1 cellular context compared by ENCODE assay signal in the genomic region with DNA sequence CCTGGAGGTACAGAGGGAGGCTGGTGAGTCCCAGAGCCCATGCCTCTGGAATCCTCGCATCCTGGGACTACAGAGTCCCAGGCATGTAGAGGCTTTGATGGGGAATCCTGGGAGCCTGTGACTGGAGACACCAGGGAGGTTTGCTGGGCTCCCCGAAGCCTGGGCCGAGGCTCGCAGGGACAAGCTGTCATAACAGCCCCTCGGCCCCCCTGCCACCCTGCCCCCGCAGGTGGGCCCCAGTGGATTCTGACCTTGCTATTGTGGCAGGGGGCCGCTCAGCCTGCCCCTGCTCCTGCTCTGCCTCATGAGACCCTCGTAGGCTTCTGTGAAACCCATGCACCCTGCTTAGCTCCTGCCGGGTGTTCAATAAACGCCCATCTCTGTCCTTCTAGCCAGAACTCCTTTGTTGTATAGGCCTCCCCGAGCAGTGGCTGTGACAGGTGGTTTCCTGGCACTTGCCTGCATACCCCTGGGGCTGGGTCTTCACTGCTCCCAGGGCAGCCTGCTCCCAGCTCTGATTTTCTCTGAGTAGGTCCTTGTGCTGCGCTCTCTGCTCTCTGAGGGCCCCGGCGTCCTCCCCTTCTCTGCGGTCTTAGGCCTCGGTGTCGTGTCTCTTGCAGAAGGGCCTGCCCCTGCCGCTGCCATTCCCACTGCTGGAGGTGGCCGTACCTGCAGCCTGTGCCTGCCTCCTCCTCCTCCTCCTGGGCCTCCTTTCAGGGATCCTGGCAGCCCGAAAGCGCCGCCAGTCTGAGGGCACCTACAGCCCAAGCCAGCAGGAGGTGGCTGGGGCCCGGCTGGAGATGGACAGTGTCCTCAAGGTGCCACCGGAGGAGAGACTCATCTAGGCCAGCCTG.
TF ChIP-seq lines count a peak whose summit lies in the region.

No MANE protein-coding gene starts in this region.

TF ChIP-seq in WTC11, 78 proteins besides CTCF, POLR2A, EP300 and RAD21 (continued from another document):
- TF ChIP-seq, protein P1, sequence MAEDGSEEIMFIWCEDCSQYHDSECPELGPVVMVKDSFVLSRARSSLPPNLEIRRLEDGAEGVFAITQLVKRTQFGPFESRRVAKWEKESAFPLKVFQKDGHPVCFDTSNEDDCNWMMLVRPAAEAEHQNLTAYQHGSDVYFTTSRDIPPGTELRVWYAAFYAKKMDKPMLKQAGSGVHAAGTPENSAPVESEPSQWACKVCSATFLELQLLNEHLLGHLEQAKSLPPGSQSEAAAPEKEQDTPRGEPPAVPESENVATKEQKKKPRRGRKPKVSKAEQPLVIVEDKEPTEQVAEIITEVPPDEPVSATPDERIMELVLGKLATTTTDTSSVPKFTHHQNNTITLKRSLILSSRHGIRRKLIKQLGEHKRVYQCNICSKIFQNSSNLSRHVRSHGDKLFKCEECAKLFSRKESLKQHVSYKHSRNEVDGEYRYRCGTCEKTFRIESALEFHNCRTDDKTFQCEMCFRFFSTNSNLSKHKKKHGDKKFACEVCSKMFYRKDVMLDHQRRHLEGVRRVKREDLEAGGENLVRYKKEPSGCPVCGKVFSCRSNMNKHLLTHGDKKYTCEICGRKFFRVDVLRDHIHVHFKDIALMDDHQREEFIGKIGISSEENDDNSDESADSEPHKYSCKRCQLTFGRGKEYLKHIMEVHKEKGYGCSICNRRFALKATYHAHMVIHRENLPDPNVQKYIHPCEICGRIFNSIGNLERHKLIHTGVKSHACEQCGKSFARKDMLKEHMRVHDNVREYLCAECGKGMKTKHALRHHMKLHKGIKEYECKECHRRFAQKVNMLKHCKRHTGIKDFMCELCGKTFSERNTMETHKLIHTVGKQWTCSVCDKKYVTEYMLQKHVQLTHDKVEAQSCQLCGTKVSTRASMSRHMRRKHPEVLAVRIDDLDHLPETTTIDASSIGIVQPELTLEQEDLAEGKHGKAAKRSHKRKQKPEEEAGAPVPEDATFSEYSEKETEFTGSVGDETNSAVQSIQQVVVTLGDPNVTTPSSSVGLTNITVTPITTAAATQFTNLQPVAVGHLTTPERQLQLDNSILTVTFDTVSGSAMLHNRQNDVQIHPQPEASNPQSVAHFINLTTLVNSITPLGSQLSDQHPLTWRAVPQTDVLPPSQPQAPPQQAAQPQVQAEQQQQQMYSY (CRISPR knock-in tag; IDR thresholded peaks at IDR 0.05), result no peak
- TF ChIP-seq TEAD4 (CRISPR knock-in tag; IDR thresholded peaks at IDR 0.05) (no peak), SMAD3 (CRISPR knock-in tag; IDR thresholded peaks at IDR 0.05; ENCODE audit: borderline replicate concordance) (no peak), TCF7 (CRISPR knock-in tag; IDR thresholded peaks at IDR 0.05; ENCODE audit: low read depth) (no peak), NFYB (CRISPR knock-in tag; conservative IDR thresholded peaks at IDR 0.05; ENCODE audit: low read depth) (no peak), SOX15 (CRISPR knock-in tag; IDR thresholded peaks at IDR 0.05) (no peak), ZBTB21 (CRISPR knock-in tag; IDR thresholded peaks at IDR 0.05; ENCODE audit: borderline replicate concordance) (no peak)
- TF ChIP-seq, protein P2, sequence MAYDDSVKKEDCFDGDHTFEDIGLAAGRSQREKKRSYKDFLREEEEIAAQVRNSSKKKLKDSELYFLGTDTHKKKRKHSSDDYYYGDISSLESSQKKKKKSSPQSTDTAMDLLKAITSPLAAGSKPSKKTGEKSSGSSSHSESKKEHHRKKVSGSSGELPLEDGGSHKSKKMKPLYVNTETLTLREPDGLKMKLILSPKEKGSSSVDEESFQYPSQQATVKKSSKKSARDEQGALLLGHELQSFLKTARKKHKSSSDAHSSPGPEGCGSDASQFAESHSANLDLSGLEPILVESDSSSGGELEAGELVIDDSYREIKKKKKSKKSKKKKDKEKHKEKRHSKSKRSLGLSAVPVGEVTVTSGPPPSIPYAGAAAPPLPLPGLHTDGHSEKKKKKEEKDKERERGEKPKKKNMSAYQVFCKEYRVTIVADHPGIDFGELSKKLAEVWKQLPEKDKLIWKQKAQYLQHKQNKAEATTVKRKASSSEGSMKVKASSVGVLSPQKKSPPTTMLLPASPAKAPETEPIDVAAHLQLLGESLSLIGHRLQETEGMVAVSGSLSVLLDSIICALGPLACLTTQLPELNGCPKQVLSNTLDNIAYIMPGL (CRISPR knock-in tag; IDR thresholded peaks at IDR 0.05), result no peak
- TF ChIP-seq, protein P3, sequence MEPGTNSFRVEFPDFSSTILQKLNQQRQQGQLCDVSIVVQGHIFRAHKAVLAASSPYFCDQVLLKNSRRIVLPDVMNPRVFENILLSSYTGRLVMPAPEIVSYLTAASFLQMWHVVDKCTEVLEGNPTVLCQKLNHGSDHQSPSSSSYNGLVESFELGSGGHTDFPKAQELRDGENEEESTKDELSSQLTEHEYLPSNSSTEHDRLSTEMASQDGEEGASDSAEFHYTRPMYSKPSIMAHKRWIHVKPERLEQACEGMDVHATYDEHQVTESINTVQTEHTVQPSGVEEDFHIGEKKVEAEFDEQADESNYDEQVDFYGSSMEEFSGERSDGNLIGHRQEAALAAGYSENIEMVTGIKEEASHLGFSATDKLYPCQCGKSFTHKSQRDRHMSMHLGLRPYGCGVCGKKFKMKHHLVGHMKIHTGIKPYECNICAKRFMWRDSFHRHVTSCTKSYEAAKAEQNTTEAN (CRISPR knock-in tag; IDR thresholded peaks at IDR 0.05), result no peak
- TF ChIP-seq, protein P4, sequence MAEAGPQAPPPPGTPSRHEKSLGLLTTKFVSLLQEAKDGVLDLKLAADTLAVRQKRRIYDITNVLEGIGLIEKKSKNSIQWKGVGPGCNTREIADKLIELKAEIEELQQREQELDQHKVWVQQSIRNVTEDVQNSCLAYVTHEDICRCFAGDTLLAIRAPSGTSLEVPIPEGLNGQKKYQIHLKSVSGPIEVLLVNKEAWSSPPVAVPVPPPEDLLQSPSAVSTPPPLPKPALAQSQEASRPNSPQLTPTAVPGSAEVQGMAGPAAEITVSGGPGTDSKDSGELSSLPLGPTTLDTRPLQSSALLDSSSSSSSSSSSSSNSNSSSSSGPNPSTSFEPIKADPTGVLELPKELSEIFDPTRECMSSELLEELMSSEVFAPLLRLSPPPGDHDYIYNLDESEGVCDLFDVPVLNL (CRISPR knock-in tag; IDR thresholded peaks at IDR 0.05; ENCODE audit: borderline replicate concordance, low read depth), result no peak
- TF ChIP-seq, protein P5, sequence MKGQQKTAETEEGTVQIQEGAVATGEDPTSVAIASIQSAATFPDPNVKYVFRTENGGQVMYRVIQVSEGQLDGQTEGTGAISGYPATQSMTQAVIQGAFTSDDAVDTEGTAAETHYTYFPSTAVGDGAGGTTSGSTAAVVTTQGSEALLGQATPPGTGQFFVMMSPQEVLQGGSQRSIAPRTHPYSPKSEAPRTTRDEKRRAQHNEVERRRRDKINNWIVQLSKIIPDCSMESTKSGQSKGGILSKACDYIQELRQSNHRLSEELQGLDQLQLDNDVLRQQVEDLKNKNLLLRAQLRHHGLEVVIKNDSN (CRISPR knock-in tag; IDR thresholded peaks at IDR 0.05), result no peak
- TF ChIP-seq, protein P6, sequence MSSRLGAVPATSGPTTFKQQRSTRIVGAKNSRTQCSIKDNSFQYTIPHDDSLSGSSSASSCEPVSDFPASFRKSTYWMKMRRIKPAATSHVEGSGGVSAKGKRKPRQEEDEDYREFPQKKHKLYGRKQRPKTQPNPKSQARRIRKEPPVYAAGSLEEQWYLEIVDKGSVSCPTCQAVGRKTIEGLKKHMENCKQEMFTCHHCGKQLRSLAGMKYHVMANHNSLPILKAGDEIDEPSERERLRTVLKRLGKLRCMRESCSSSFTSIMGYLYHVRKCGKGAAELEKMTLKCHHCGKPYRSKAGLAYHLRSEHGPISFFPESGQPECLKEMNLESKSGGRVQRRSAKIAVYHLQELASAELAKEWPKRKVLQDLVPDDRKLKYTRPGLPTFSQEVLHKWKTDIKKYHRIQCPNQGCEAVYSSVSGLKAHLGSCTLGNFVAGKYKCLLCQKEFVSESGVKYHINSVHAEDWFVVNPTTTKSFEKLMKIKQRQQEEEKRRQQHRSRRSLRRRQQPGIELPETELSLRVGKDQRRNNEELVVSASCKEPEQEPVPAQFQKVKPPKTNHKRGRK (CRISPR knock-in tag; IDR thresholded peaks at IDR 0.05; ENCODE audit: borderline replicate concordance), result no peak
